17 cellular contexts compared by ENCODE assay signal in the genomic region with DNA sequence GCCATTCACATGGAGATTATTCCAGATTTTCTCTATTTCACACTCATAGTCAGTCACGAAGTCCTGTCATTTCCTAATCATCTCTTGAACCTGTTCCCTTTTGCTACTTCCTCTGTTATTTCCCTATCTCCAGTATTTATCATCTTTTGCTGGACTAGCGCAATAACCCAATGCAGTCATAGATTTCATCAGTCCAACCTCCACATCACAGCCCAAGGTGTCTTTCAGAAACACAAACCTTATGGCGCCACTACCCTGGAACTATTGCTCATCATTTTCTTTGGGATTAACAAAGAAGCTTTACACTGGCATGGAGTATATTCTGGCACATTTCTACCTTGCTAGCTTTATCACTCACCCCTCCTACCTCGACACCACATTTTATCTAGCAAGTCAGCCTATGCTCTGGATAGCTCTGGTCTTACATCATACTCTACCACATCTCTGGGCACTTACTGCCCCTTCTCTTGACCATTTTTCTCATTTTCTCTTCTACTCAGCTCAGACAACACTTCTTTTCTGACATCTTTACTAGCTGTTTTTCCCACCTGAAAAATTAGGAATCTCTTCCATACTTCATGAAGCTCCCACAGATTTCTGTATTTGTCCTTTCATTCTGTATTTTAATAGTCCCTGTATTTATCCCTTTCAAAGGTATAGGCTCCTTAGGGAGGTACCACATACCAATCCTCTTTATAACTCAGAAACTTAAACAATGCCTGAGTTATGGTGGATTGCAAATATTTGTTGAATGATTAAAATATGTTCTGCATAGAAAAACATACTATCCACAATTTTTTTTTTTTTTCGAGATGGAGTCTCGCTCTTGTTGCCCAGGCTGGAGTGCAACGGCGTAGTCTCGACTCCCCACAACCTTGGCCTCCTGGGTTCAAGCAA.
"Had no signal": no experiment of that assay in that cellular context is flagged by ENCODE, and none has a peak within 500 bp of the region (broad histone marks: within the 10 kb centered on the region; RNA-seq: fewer than 3 reads in every experiment).

No MANE protein-coding gene starts in this region.

- H3K36me3 ChIP-seq: colonic mucosa, gastroesophageal sphincter, heart left ventricle, thyroid gland had no signal

- H3K27ac ChIP-seq: colonic mucosa, gastroesophageal sphincter, heart left ventricle, thyroid gland had no signal

- ATAC-seq: activated CD4-positive, alpha-beta T cell treated with anti-CD3 and anti-CD28 coated beads for 36 hours; activated T-helper 17 cell treated with anti-CD3 and anti-CD28 coated beads, Interleukin-2, amount 50 U/mL, for 72 hours; gastroesophageal sphincter; heart left ventricle; left lobe of liver had no signal

- H3K4me3 ChIP-seq: colonic mucosa, gastroesophageal sphincter, heart left ventricle, lung, thyroid gland had no signal

- H3K4me1 ChIP-seq: colonic mucosa, gastroesophageal sphincter, heart left ventricle, thyroid gland had no signal

- DNase-seq: activated CD4-positive, alpha-beta memory T cell treated with anti-CD3 and anti-CD28 coated beads for 36 hours; activated CD4-positive, alpha-beta T cell treated with anti-CD3 and anti-CD28 coated beads for 36 hours; activated naive CD4-positive, alpha-beta T cell treated with Interleukin-2 at 50 U/mL for 16 hours; activated T-cell treated with anti-CD3 and anti-CD28 coated beads for 4 hours; anterior cingulate cortex; colonic mucosa; heart left ventricle; kidney; midbrain; stimulated activated CD4-positive, alpha-beta T cell treated with anti-CD3 and anti-CD28 coated beads, Interleukin-1b, Interleukin-23, amount 100 ng/mL, for 48 hours; stimulated activated naive CD4-positive, alpha-beta T cell treated with Interleukin-2 at 50 U/mL for 16 hours; T-helper 2 cell; thyroid gland had no signal

- H3K27me3 ChIP-seq: colonic mucosa, gastroesophageal sphincter, heart left ventricle, thyroid gland had no signal

- H3K9me3 ChIP-seq: colonic mucosa, thyroid gland had no signal
